In the genomic region with DNA sequence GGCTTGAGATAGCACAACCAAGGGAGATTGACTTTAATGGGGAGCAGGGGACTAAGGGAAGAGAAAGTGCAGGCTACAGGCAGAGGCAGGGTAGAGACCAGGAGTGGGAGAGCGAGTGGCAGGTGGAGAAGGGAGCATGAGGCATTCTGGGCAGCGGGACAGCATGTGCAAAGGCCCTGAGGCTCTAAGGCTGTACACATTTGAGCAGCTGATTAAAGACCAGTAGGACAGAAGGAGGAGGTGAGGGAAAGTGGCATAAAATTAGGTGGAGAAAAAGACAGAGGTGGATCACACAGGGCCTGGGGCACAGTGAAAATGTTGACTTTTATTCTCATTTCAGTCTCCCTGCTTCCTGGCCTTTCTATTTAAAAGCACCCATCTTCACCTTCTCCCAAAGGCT, we compare ENCODE assay signal across 18 cellular contexts.
DNase-seq lines count a peak whose midpoint lies in the region; ATAC-seq, FAIRE-seq and TF ChIP-seq lines count a peak whose summit lies in the region.
"Had no signal": no experiment of that assay in that cellular context is flagged by ENCODE, and none has a peak within 500 bp of the region (broad histone marks: within the 10 kb centered on the region; RNA-seq: fewer than 3 reads in every experiment).

No MANE protein-coding gene starts in this region.

- no peak overlapping the region for H3K4me3 Mint-ChIP-seq in chondrocyte (ENCODE audit: unreplicated experiment)
- H3K4me3 Mint-ChIP-seq: B cell had no signal

- H3K4me1 ChIP-seq in HepG2 (ENCODE audit: insufficient read depth, low read length) (peaks cover 43% of the 10 kb centered on the region), right lobe of liver (peaks cover 0 to 10% (median 5%) of the 10 kb centered on the region in 4 donors)

- CTCF ChIA-PET in HepG2 (lab: Yijun Ruan, JAX; ENCODE audit: low intra/inter-chr PET ratio, low total read pairs): no interaction called here

- ATAC-seq in HepG2: no peak
- no peak for ATAC-seq in right lobe of liver
- no peak for ATAC-seq in HG02981 (IDR thresholded peaks at IDR 0.05; ENCODE audit: unreplicated experiment)

- no peak for TF ChIP-seq CTCF in HepG2 (CRISPR knock-in tag; IDR thresholded peaks at IDR 0.05)
- TF ChIP-seq CTCF in right lobe of liver (IDR thresholded peaks at IDR 0.05): no peak
- TF ChIP-seq CTCF in chondrocyte (IDR thresholded peaks at IDR 0.05): no peak

- in situ Hi-C loops in HepG2 (cut with HindIII; ENCODE audit: extremely low pct_ligation_motif_present, low pct_unique_long_range_greater_than_20kb): loop anchor here (5.0 kb wide), 1 partner anchor 53 kb away; no protein-coding TSS in a partner anchor

- no peaks in the 10 kb centered on the region for H3K36me3 Mint-ChIP-seq in chondrocyte (ENCODE audit: low read depth)

- no peak overlapping the region for H3K4me2 ChIP-seq in HepG2 (ENCODE audit: low read depth, low read length)

- POLR2A ChIA-PET in HepG2 (lab: Yijun Ruan, JAX): no interaction called here

- TF ChIP-seq RAD21 in HepG2 (CRISPR knock-in tag; IDR thresholded peaks at IDR 0.05): no peak

- H3K36me3 ChIP-seq in HepG2 (replicated peaks in 1 of 2; ENCODE audit: control insufficient read depth in 1 of 2, insufficient read depth in 2 of 2, low read length in 2 of 2) (no peaks in the 10 kb centered on the region), right lobe of liver (no peaks in the 10 kb centered on the region)

- H3K4me3 ChIP-seq in HepG2 (replicated peaks in 1 of 3; ENCODE audit: insufficient read depth in 1 of 3, low read depth in 2 of 3, low read length in 3 of 3): no peak overlapping the region
- H3K4me3 ChIP-seq in right lobe of liver: no peak overlapping the region

- no peak overlapping the region for H2AFZ ChIP-seq in HepG2 (ENCODE audit: low read length)

- H3K9me3 ChIP-seq in HepG2 (ENCODE audit: low read length): no peaks in the 10 kb centered on the region
- no peaks in the 10 kb centered on the region for H3K9me3 ChIP-seq in right lobe of liver

- 84% methylated on average over 2 of the region's 2 CpGs for WGBS in HepG2 (ENCODE audit: low lambda C conversion rate)
- 100% methylated on average over 2 of the region's 2 CpGs for WGBS in right lobe of liver (ENCODE audit: insufficient coverage, low coverage, low lambda C conversion rate, missing lambda C conversion rate)

- DNase-seq in HepG2 (ENCODE audit: low spot score) (no peak), right lobe of liver (no peak), chondrocyte (ENCODE audit: low spot score) (no peak), mesenteric fat pad (ENCODE audit: low spot score) (peak; percentile 28), retina (no peak), GM19240 (ENCODE audit: insufficient read length, low spot score) (no peak)
- DNase-seq in activated CD8-positive, alpha-beta memory T cell treated with anti-CD3 and anti-CD28 coated beads, Interleukin-2, amount 50 U/mL, for 48 hours: no peak
- DNase-seq: DMS 273 treated with DMSO at 0.1 percent for 48 hours, DND-41, NCI-H146, NCI-H2081 treated with DMSO at 0.1 percent for 48 hours, NCI-H446 treated with DMSO at 0.1 percent for 48 hours, Right ventricle myocardium superior had no signal

- intact Hi-C loops in HepG2 (cut with micrococcal nuclease; ENCODE audit: unreplicated experiment) (loop anchor here (5.0 to 10.0 kb wide), 3 partner anchors 38 to 675 kb away; no protein-coding TSS in a partner anchor), right lobe of liver (cut with DNase I) (no loop called here)

- H3K27me3 Mint-ChIP-seq in chondrocyte (ENCODE audit: low read depth): no peaks in the 10 kb centered on the region
- H3K27me3 Mint-ChIP-seq: B cell had no signal

- H3K9ac ChIP-seq in HepG2 (ENCODE audit: insufficient read depth, low read depth, low read length): no peak overlapping the region

- no peaks in the 10 kb centered on the region; a peak in 1 of 5 replicates for H3K27me3 ChIP-seq in HepG2 (ENCODE audit: control insufficient read depth in 1 of 2, insufficient read depth in 2 of 2, low read length in 2 of 2)
- H3K27me3 ChIP-seq in right lobe of liver: no peaks in the 10 kb centered on the region

- TF ChIP-seq POLR2A in HepG2 (IDR thresholded peaks at IDR 0.05; ENCODE audit: insufficient read depth in 1 of 2, low read depth in 2 of 2, low read length in 2 of 2): no peak
- TF ChIP-seq POLR2A in right lobe of liver (IDR thresholded peaks at IDR 0.05): no peak

- H3K27ac Mint-ChIP-seq in chondrocyte (ENCODE audit: unreplicated experiment): peak overlapping the region; percentile 77
- H3K27ac Mint-ChIP-seq: B cell had no signal

- H3K27ac ChIP-seq in HepG2 (ENCODE audit: extremely low read length, insufficient read depth, low read length): no peak overlapping the region
- no peak overlapping the region for H3K27ac ChIP-seq in right lobe of liver
- H3K27ac ChIP-seq: HL-60 had no signal

- no peak for TF ChIP-seq EP300 in HepG2 (IDR thresholded peaks at IDR 0.05; ENCODE audit: low read depth in 2 of 2, low read length in 2 of 2)
- TF ChIP-seq EP300 in HepG2 (CRISPR knock-in tag; IDR thresholded peaks at IDR 0.05; ENCODE audit: borderline replicate concordance): no peak

- no peaks in the 10 kb centered on the region for H3K79me2 ChIP-seq in HepG2 (ENCODE audit: insufficient read depth, low read length)

- no peak for FAIRE-seq in HepG2 (lab: Jason Lieb, UNC)
- FAIRE-seq: H54, RCC 7860 had no signal

- H4K20me1 ChIP-seq in HepG2 (ENCODE audit: insufficient read depth, low read length): no peaks in the 10 kb centered on the region

- no TSS peak for BruUV-seq in HepG2 (replicated peaks; lab: Mats Ljungman, UMichigan)

- no peaks in the 10 kb centered on the region for H3K9me3 Mint-ChIP-seq in chondrocyte (ENCODE audit: low read depth)

- H3K4me1 Mint-ChIP-seq in chondrocyte (ENCODE audit: low read depth): peaks cover 55% of the 10 kb centered on the region
- H3K4me1 Mint-ChIP-seq: B cell had no signal

TF ChIP-seq in HepG2, 621 proteins besides CTCF, POLR2A, EP300 and RAD21:
- no peak for TF ChIP-seq ATRX (CRISPR knock-in tag; IDR thresholded peaks at IDR 0.05; ENCODE audit: borderline replicate concordance)
- no peak for TF ChIP-seq MED13 (CRISPR knock-in tag; IDR thresholded peaks at IDR 0.05)
- no peak for TF ChIP-seq ZNF256 (CRISPR knock-in tag; conservative IDR thresholded peaks at IDR 0.05)
- no peak for TF ChIP-seq ZBTB40 (IDR thresholded peaks at IDR 0.05)
- TF ChIP-seq ZBTB40 (CRISPR knock-in tag; IDR thresholded peaks at IDR 0.05): no peak
- no peak for TF ChIP-seq FOXP1 (IDR thresholded peaks at IDR 0.05)
- TF ChIP-seq FOXP1 (CRISPR knock-in tag; IDR thresholded peaks at IDR 0.05): no peak
- peak; percentile 54; the same call in 1 of the 2 replicates for TF ChIP-seq ZMYM3 (CRISPR knock-in tag; IDR thresholded peaks at IDR 0.05)
- TF ChIP-seq ZSCAN12 (CRISPR knock-in tag; IDR thresholded peaks at IDR 0.05): no peak
TF ChIP-seq in HepG2: peak in this region for 1.
